Comparison of ENCODE assay signal across 2 cellular contexts in genomic region chr19:44738603-44739585, GRCh38.
TF ChIP-seq lines count a peak whose summit lies in the region.

No MANE protein-coding gene starts in this region.

TF ChIP-seq in GM12878, 131 proteins besides CTCF, POLR2A, EP300 and RAD21 (continues in another document):
- TF ChIP-seq CHD2 (IDR thresholded peaks at IDR 0.05; ENCODE audit: borderline replicate concordance, low read depth, low read length) (no peak), CBX3 (IDR thresholded peaks at IDR 0.05; ENCODE audit: borderline replicate concordance, low read depth) (no peak), SREBF2 (IDR thresholded peaks at IDR 0.05; ENCODE audit: low read length) (no peak), WRNIP1 (IDR thresholded peaks at IDR 0.05; ENCODE audit: borderline replicate concordance, low read depth, low read length) (no peak), NFYA (IDR thresholded peaks at IDR 0.05; ENCODE audit: borderline replicate concordance, low read depth, low read length) (no peak), PKNOX1 (IDR thresholded peaks at IDR 0.05) (no peak), ZBTB33 (IDR thresholded peaks at IDR 0.05) (no peak), MXI1 (IDR thresholded peaks at IDR 0.05; ENCODE audit: low read depth, low read length) (no peak), ZNF622 (IDR thresholded peaks at IDR 0.05) (no peak), MLLT1 (IDR thresholded peaks at IDR 0.05) (no peak), HDAC6 (IDR thresholded peaks at IDR 0.05; ENCODE audit: unreplicated experiment) (no peak), ZBTB11 (CRISPR knock-in tag; IDR thresholded peaks at IDR 0.05) (no peak), SMAD1 (IDR thresholded peaks at IDR 0.05; ENCODE audit: low read depth, partially characterized antibody) (no peak), RELB (IDR thresholded peaks at IDR 0.05; ENCODE audit: low read depth) (0 out of 2 replicates have a peak, but pooled peaks have one; percentile 56)

TF ChIP-seq in GM12891, 5 proteins besides CTCF, POLR2A, EP300 and RAD21:
- TF ChIP-seq TAF1 (IDR thresholded peaks at IDR 0.05; ENCODE audit: low read depth, low read length): no peak
- TF ChIP-seq POU2F2 (IDR thresholded peaks at IDR 0.05; ENCODE audit: low read depth, low read length): no peak
- TF ChIP-seq POLR2AphosphoS5 (IDR thresholded peaks at IDR 0.05; ENCODE audit: low read depth, low read length): no peak
- TF ChIP-seq SPI1 (IDR thresholded peaks at IDR 0.05; ENCODE audit: low read depth, low read length): no peak
- TF ChIP-seq PAX5 (IDR thresholded peaks at IDR 0.05; ENCODE audit: insufficient read depth, low read length, severe bottlenecking): no peak
TF ChIP-seq in GM12891: peak in this region for 0.
